ENCODE assay signal across 2 cellular contexts in the genomic region with DNA sequence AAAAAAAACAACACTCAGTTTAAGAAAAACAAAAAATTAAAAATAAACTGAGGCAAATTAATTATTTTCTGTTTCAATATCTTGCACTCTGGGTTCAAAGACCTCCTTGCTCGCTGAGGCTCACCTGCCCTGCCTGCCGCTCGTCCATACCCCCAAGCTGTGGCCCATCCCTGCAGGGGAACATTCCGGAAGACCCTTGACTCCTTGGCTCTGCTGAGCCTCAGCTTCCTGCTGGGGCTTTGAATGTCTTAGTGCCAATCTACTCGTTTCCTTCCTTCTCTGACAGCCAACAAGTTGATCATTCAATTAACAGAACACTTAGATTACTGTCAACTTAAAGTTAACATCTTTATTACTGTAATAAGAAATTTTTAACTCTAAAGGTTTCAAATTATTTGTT.
A peak's percentile ranks its signal among the peaks of the same experiment; 100 is the strongest.
TF ChIP-seq lines count a peak whose summit lies in the region.

No MANE protein-coding gene starts in this region.

TF ChIP-seq in GM23338, 12 proteins besides CTCF, POLR2A, EP300 and RAD21 (continues in another document):
- TF ChIP-seq JUNB (IDR thresholded peaks at IDR 0.05; ENCODE audit: unreplicated experiment), result no peak
- no peak for TF ChIP-seq ZNF114 (CRISPR knock-in tag; IDR thresholded peaks at IDR 0.05)
- no peak for TF ChIP-seq CREB1 (CRISPR knock-in tag; IDR thresholded peaks at IDR 0.05; ENCODE audit: low read depth)
- no peak for TF ChIP-seq EZH2 (IDR thresholded peaks at IDR 0.05; ENCODE audit: low read depth, unreplicated experiment)
- TF ChIP-seq EZH2phosphoT487 (IDR thresholded peaks at IDR 0.05; ENCODE audit: unreplicated experiment), result no peak
- no peak for TF ChIP-seq ZNF331 (CRISPR knock-in tag; IDR thresholded peaks at IDR 0.05; ENCODE audit: low read depth)
- TF ChIP-seq POLR2AphosphoS5 (IDR thresholded peaks at IDR 0.05; ENCODE audit: low read depth), result no peak
- TF ChIP-seq, protein P1, sequence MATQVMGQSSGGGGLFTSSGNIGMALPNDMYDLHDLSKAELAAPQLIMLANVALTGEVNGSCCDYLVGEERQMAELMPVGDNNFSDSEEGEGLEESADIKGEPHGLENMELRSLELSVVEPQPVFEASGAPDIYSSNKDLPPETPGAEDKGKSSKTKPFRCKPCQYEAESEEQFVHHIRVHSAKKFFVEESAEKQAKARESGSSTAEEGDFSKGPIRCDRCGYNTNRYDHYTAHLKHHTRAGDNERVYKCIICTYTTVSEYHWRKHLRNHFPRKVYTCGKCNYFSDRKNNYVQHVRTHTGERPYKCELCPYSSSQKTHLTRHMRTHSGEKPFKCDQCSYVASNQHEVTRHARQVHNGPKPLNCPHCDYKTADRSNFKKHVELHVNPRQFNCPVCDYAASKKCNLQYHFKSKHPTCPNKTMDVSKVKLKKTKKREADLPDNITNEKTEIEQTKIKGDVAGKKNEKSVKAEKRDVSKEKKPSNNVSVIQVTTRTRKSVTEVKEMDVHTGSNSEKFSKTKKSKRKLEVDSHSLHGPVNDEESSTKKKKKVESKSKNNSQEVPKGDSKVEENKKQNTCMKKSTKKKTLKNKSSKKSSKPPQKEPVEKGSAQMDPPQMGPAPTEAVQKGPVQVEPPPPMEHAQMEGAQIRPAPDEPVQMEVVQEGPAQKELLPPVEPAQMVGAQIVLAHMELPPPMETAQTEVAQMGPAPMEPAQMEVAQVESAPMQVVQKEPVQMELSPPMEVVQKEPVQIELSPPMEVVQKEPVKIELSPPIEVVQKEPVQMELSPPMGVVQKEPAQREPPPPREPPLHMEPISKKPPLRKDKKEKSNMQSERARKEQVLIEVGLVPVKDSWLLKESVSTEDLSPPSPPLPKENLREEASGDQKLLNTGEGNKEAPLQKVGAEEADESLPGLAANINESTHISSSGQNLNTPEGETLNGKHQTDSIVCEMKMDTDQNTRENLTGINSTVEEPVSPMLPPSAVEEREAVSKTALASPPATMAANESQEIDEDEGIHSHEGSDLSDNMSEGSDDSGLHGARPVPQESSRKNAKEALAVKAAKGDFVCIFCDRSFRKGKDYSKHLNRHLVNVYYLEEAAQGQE (IDR thresholded peaks at IDR 0.05; ENCODE audit: unreplicated experiment), result no peak
- no peak for TF ChIP-seq NANOG (IDR thresholded peaks at IDR 0.05; ENCODE audit: borderline replicate concordance)
- no peak for TF ChIP-seq STAT1 (IDR thresholded peaks at IDR 0.05; ENCODE audit: unreplicated experiment)
- TF ChIP-seq, protein P2, sequence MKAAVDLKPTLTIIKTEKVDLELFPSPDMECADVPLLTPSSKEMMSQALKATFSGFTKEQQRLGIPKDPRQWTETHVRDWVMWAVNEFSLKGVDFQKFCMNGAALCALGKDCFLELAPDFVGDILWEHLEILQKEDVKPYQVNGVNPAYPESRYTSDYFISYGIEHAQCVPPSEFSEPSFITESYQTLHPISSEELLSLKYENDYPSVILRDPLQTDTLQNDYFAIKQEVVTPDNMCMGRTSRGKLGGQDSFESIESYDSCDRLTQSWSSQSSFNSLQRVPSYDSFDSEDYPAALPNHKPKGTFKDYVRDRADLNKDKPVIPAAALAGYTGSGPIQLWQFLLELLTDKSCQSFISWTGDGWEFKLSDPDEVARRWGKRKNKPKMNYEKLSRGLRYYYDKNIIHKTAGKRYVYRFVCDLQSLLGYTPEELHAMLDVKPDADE (IDR thresholded peaks at IDR 0.05), result no peak

TF ChIP-seq in H1, 55 proteins besides CTCF, POLR2A, EP300 and RAD21:
- TF ChIP-seq TEAD4 (IDR thresholded peaks at IDR 0.05; ENCODE audit: low read depth, low read length) (0 out of 2 replicates have a peak, but pooled peaks have one; percentile 55), RFX5 (IDR thresholded peaks at IDR 0.05; ENCODE audit: borderline replicate concordance, low read depth, low read length) (no peak), GTF2F1 (IDR thresholded peaks at IDR 0.05; ENCODE audit: borderline replicate concordance, low read depth, low read length) (no peak), RBBP5 (IDR thresholded peaks at IDR 0.05; ENCODE audit: borderline replicate concordance, low read depth, low read length) (no peak)
